Comparison of ENCODE assay signal across 8 cellular contexts in the genomic region with DNA sequence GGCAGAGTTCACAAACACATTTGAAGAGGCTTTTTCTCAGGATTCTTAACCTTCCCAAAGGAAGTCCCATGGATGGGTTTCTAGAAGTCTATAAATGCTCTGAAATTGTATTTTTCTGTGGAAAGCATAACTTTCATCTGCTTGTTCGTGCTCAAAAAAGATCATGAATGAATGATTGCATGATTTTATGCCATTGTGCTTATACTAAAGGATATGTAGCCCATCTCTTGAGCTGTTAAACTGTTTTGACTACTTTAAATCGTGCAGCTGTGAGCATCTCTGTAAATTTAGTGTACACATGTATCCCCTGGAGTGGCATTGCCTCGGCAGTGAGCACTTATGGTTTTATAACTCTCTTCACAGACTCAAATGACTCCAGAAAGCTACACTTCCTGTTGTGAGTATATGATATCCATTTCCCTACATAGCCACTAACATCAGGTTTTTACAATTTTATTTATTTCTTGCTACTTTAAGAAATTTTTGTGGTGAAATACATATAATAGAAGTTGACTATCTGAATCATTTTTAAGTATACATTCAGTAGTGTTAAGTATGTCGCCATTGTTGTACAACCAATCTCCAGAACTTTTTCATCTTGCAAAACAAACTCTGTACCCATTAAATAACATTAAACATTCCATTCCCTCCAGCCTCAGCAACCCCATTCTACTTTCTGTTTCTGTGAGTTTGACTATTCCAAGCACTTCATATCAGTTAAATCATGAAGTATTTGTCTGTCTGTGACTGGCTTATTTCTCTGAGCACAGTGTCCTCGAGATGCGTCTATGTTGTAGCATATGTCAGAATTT. TPM values are rescaled to one million over a fixed set of nuclear protein-coding genes. Genes with fewer than 3 reads are reported as not detected.
A peak's percentile ranks its signal among the peaks of the same experiment; 100 is the strongest.
DNase-seq lines count a peak whose midpoint lies in the region; ATAC-seq, FAIRE-seq and TF ChIP-seq lines count a peak whose summit lies in the region.

No MANE protein-coding gene starts in this region.

- H3K9me1 ChIP-seq in keratinocyte (ENCODE audit: control insufficient read depth, extremely low read depth, insufficient read depth, low read length) = no peaks in the 10 kb centered on the region

- H3K9me3 Mint-ChIP-seq in activated CD4-positive, alpha-beta T cell treated with anti-CD3 and anti-CD28 coated beads for 36 hours (ENCODE audit: low read depth) = no peaks in the 10 kb centered on the region

- peak overlapping the region; percentile 100 for H3K4me3 Mint-ChIP-seq in activated CD4-positive, alpha-beta T cell treated with anti-CD3 and anti-CD28 coated beads for 36 hours

- H3K4me1 ChIP-seq in keratinocyte (ENCODE audit: control insufficient read depth, extremely low read depth, insufficient read depth, low read length) = peaks cover 45% of the 10 kb centered on the region
- H3K4me1 ChIP-seq in testis = peaks cover 43% of the 10 kb centered on the region

- TF ChIP-seq CTCF in keratinocyte (optimal IDR thresholded peaks at IDR 0.05 in 1 of 3, IDR thresholded peaks at IDR 0.05 in 1 of 3, conservative IDR thresholded peaks at IDR 0.05 in 1 of 3; ENCODE audit: extremely low read depth in 1 of 3, insufficient read depth in 2 of 3, low read length in 3 of 3) = no peak
- TF ChIP-seq CTCF in testis (IDR thresholded peaks at IDR 0.05) = no peak

- H3K9ac ChIP-seq in keratinocyte (ENCODE audit: control insufficient read depth, extremely low read depth, insufficient read depth, low read length) = peak overlapping the region; percentile 100

- POLR2A ChIA-PET in activated CD4-positive, alpha-beta T cell treated with anti-CD3 and anti-CD28 coated beads for 36 hours (lab: Charles Lee) = interaction anchor here (0.9 to 18.5 kb wide), 4 partner anchors 9 to 68 kb away, joined by 3 to 1637 read pairs (median 4); a partner anchor contains a TSS

- H3K36me3 Mint-ChIP-seq in activated CD4-positive, alpha-beta T cell treated with anti-CD3 and anti-CD28 coated beads for 36 hours (ENCODE audit: low read depth) = peaks cover 78% of the 10 kb centered on the region

- no peak for FAIRE-seq in keratinocyte (lab: Jason Lieb, UNC)

- intact Hi-C loops in activated CD4-positive, alpha-beta T cell treated with anti-CD3 and anti-CD28 coated beads for 36 hours (cut with DNase I, micrococcal nuclease) = no loop called here
- intact Hi-C loops in testis (cut with DNase I; ENCODE audit: low total_unique reads) = no loop called here

- dilution Hi-C loops in keratinocyte (cut with MboI; ENCODE audit: extremely low pct_ligation_motif_present, low sequenced_read_pairs) = no loop called here

- peaks cover 47% of the 10 kb centered on the region for H4K20me1 ChIP-seq in keratinocyte (ENCODE audit: control insufficient read depth, extremely low read depth, insufficient read depth, low read length)

- no peak for TF ChIP-seq POLR2A in testis (IDR thresholded peaks at IDR 0.05)

- peak; percentile 46 for DNase-seq in activated CD4-positive, alpha-beta T cell treated with anti-CD3 and anti-CD28 coated beads for 36 hours
- no peak for DNase-seq in activated CD4-positive, alpha-beta T cell treated with anti-CD3 and anti-CD28 coated beads, Interleukin-2, amount 50 U/mL, for 4 hours
- DNase-seq in activated CD8-positive, alpha-beta memory T cell treated with anti-CD3 and anti-CD28 coated beads, Interleukin-2, amount 50 U/mL, for 48 hours = peak; percentile 48
- DNase-seq in keratinocyte (ENCODE audit: low read depth, low spot score) (no peak), testis (peak; percentile 16), SIG-M5 (lab: John Stamatoyannopoulos, UW) (no peak), SHP77 (lab: John Stamatoyannopoulos, UW) (no peak)

- ATAC-seq in activated CD4-positive, alpha-beta T cell treated with anti-CD3 and anti-CD28 coated beads for 36 hours = peak; percentile 4
- no peak for ATAC-seq in GM19452 (IDR thresholded peaks at IDR 0.05; ENCODE audit: unreplicated experiment)

- H3K4me2 ChIP-seq in keratinocyte (ENCODE audit: control insufficient read depth, extremely low read depth, insufficient read depth, low read depth, low read length) = peak overlapping the region; percentile 96

- H3K27me3 Mint-ChIP-seq in activated CD4-positive, alpha-beta T cell treated with anti-CD3 and anti-CD28 coated beads for 36 hours = no peaks in the 10 kb centered on the region

- CTCF ChIA-PET in activated CD4-positive, alpha-beta T cell treated with anti-CD3 and anti-CD28 coated beads for 36 hours (lab: Charles Lee) = interaction anchor here (0.7 to 1.2 kb wide), 3 partner anchors 14 to 90 kb away, joined by 3 to 7 read pairs (median 3); no protein-coding TSS in a partner anchor

- H3K27ac ChIP-seq in keratinocyte (ENCODE audit: control insufficient read depth, insufficient read depth, low read length) (peak overlapping the region; percentile 99), testis (peak overlapping the region; percentile 42 to 96)

- no peak overlapping the region for H2AFZ ChIP-seq in keratinocyte (ENCODE audit: control insufficient read depth, low read length)

- H3K4me3 ChIP-seq in keratinocyte (ENCODE audit: control insufficient read depth in 2 of 3, extremely low read depth in 1 of 3, insufficient read depth in 2 of 3, low read depth in 1 of 3, low read length in 3 of 3) (peak overlapping the region in 2 of 3 experiments; percentile 1 to 9), testis (no peak overlapping the region)

- no peaks in the 10 kb centered on the region for H3K9me3 ChIP-seq in keratinocyte (ENCODE audit: control insufficient read depth, low read depth, low read length)
- H3K9me3 ChIP-seq in testis = no peaks in the 10 kb centered on the region

- H3K36me3 ChIP-seq in keratinocyte (ENCODE audit: control insufficient read depth in 2 of 2, extremely low read depth in 1 of 2, insufficient read depth in 2 of 2, low read length in 2 of 2) (peaks cover 9 to 25% of the 10 kb centered on the region in 2 experiments), testis (ENCODE audit: low read depth, missing control alignments) (no peaks in the 10 kb centered on the region)

- peak overlapping the region; percentile 99 for H3K27ac Mint-ChIP-seq in activated CD4-positive, alpha-beta T cell treated with anti-CD3 and anti-CD28 coated beads for 36 hours

- H3K27me3 ChIP-seq in keratinocyte (ENCODE audit: control insufficient read depth, extremely low read depth, insufficient read depth, low read length) (no peaks in the 10 kb centered on the region), testis (no peaks in the 10 kb centered on the region)

- H3K79me2 ChIP-seq in keratinocyte (ENCODE audit: control insufficient read depth, insufficient read depth, low read length) = peaks cover 49% of the 10 kb centered on the region

- WGBS in testis, 2 donors = 29 to 47% methylated on average over 6 of the region's 6 CpGs

- H3K4me1 Mint-ChIP-seq in activated CD4-positive, alpha-beta T cell treated with anti-CD3 and anti-CD28 coated beads for 36 hours = peaks cover 85% of the 10 kb centered on the region

RNA-seq across cellular contexts. Expression of a gene that starts 8.0 kb away (rescaled TPM):
- total RNA-seq in activated CD4-positive, alpha-beta T cell treated with anti-CD3 and anti-CD28 coated beads for 36 hours = 100 to 1,000 TPM; 435 to 569 TPM
- 66.5 to 270 TPM (median 171 TPM) in 3 replicates for polyA plus RNA-seq in keratinocyte
- polyA plus RNA-seq in keratinocyte (2011; ENCODE audit: low read depth) = 1,124 TPM
- polyA plus RNA-seq in keratinocyte (2011; cell fraction: cytosol; rRNA removed) = 5.3 and 11.3 TPM in 2 replicates
- polyA plus RNA-seq in keratinocyte (2011; cell fraction: nucleus; rRNA removed) = 1,267 and 1,668 TPM in 2 replicates
- 218 and 908 TPM in 2 replicates for polyA plus RNA-seq in keratinocyte (2012; ENCODE audit: low replicate concordance)
- polyA minus RNA-seq in keratinocyte = 73.3 to 442 TPM (median 228 TPM) in 3 replicates
- polyA minus RNA-seq in keratinocyte (2011; cell fraction: cytosol; rRNA and poly(A)+ RNA removed) = 8.4 TPM
- 402 and 1,225 TPM in 2 replicates for polyA minus RNA-seq in keratinocyte (2011; cell fraction: nucleus; rRNA and poly(A)+ RNA removed)
- total RNA-seq in testis = 100 to 1,000 TPM; 230 to 243 TPM
- polyA plus RNA-seq in testis (ENCODE audit: insufficient read depth, low read depth, low replicate concordance) = 189 TPM

RNA-seq across cellular contexts. Expression of a gene that starts 44.2 kb away (rescaled TPM):
- total RNA-seq in activated CD4-positive, alpha-beta T cell treated with anti-CD3 and anti-CD28 coated beads for 36 hours = 10 to 100 TPM; 32.7 to 37.5 TPM
- polyA plus RNA-seq in keratinocyte = 24.1 to 47.3 TPM (median 25.0 TPM) in 3 replicates
- polyA plus RNA-seq in keratinocyte (2011; ENCODE audit: low read depth) = 8.5 TPM
- 20.8 and 29.3 TPM in 2 replicates for polyA plus RNA-seq in keratinocyte (2011; cell fraction: cytosol; rRNA removed)
- 58.8 and 74.9 TPM in 2 replicates for polyA plus RNA-seq in keratinocyte (2011; cell fraction: nucleus; rRNA removed)
- polyA plus RNA-seq in keratinocyte (2012; ENCODE audit: low replicate concordance) = 20.8 and 30.9 TPM in 2 replicates
- 28.2 to 54.5 TPM (median 34.5 TPM) in 3 replicates for polyA minus RNA-seq in keratinocyte
- polyA minus RNA-seq in keratinocyte (2011; cell fraction: cytosol; rRNA and poly(A)+ RNA removed) = 64.1 TPM
- 56.0 and 58.9 TPM in 2 replicates for polyA minus RNA-seq in keratinocyte (2011; cell fraction: nucleus; rRNA and poly(A)+ RNA removed)
- total RNA-seq in testis = 100 to 1,000 TPM in 1 of 2 donors, 10 to 100 TPM in 1; 92.5 to 118 TPM
- polyA plus RNA-seq in testis (ENCODE audit: insufficient read depth, low read depth, low replicate concordance) = 31.4 TPM

RNA-seq across cellular contexts. Expression of a gene that starts 48.2 kb away (rescaled TPM):
- total RNA-seq in activated CD4-positive, alpha-beta T cell treated with anti-CD3 and anti-CD28 coated beads for 36 hours = 10 to 100 TPM; 13.2 to 14.3 TPM
- polyA plus RNA-seq in keratinocyte (0.20 to 0.46 TPM (median 0.25 TPM) in 3 replicates), testis (ENCODE audit: insufficient read depth, low read depth, low replicate concordance) (8.0 TPM)
- polyA plus RNA-seq in keratinocyte (2011; ENCODE audit: low read depth) = 0.25 TPM
- polyA plus RNA-seq in keratinocyte (2011; cell fraction: cytosol; rRNA removed) = 0.10 and 0.12 TPM in 2 replicates
- polyA plus RNA-seq in keratinocyte (2011; cell fraction: nucleus; rRNA removed) = 1.1 and 1.2 TPM in 2 replicates
- polyA plus RNA-seq in keratinocyte (2012; ENCODE audit: low replicate concordance) = 0.50 and 0.66 TPM in 2 replicates
- 0.30 to 0.93 TPM (median 0.59 TPM) in 3 replicates for polyA minus RNA-seq in keratinocyte
- polyA minus RNA-seq in keratinocyte (2011; cell fraction: cytosol; rRNA and poly(A)+ RNA removed) = not detected
- 0.95 and 1.4 TPM in 2 replicates for polyA minus RNA-seq in keratinocyte (2011; cell fraction: nucleus; rRNA and poly(A)+ RNA removed)
- total RNA-seq in testis = 10 to 100 TPM; 10.1 to 10.6 TPM

Comparison
In these comparisons a context has a peak if more than half of its experiments do, and no peak if none do; other contexts are left out.
1. DNase-seq: peak in activated CD4-positive, alpha-beta T cell treated with anti-CD3 and anti-CD28 coated beads for 36 hours (single experiment), activated CD8-positive, alpha-beta memory T cell treated with anti-CD3 and anti-CD28 coated beads, Interleukin-2, amount 50 U/mL, for 48 hours (single experiment) and testis (single experiment); none in activated CD4-positive, alpha-beta T cell treated with anti-CD3 and anti-CD28 coated beads, Interleukin-2, amount 50 U/mL, for 4 hours (0 of 2), keratinocyte (single experiment), SIG-M5 (single experiment) and SHP77 (0 of 2).
2. H3K4me3 ChIP-seq: peak in keratinocyte (2 of 3); none in testis (0 of 2).